16 cellular contexts compared by ENCODE assay signal in the genomic region with DNA sequence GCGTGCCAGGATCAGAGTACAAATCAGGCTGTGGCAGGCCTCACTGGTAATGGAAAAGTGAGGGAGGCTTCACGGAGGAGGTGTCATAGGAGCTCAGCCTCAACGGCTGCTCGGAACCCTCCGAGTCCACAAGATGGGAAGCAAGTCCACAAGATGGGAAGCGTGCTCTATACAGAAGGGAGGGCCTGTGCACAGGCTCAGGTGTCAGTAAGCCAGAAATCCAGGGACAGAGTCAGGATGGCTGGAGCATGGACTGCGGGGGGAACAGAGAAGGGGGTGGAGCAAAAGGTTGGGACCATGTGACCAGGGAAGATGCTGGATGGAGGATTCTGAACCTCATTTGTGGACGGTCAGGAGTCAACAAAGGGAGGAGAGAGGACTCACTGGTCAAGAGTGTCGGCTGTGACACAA. TPM values are rescaled to one million over a fixed set of nuclear protein-coding genes. Genes with fewer than 3 reads are reported as not detected.
A peak's percentile ranks its signal among the peaks of the same experiment; 100 is the strongest.
DNase-seq lines count a peak whose midpoint lies in the region; ATAC-seq and TF ChIP-seq lines count a peak whose summit lies in the region.
"Had no signal": no experiment of that assay in that cellular context is flagged by ENCODE, and none has a peak within 500 bp of the region (broad histone marks: within the 10 kb centered on the region; RNA-seq: fewer than 3 reads in every experiment).

No MANE protein-coding gene starts in this region.

- no peak for DNase-seq in activated T-cell treated with anti-CD3 and anti-CD28 coated beads, Interleukin-2, amount 50 U/mL, for 24 hours
- no peak for DNase-seq in activated T-cell treated with anti-CD3 and anti-CD28 coated beads for 4 hours
- no peak for DNase-seq in central memory CD8-positive, alpha-beta T cell (ENCODE audit: low spot score in 2 of 2)
- no peak for DNase-seq in type B pancreatic cell (ENCODE audit: extremely low spot score, unreplicated experiment)
- no peak for DNase-seq in Peyer's patch
- DNase-seq: activated naive CD4-positive, alpha-beta T cell treated with anti-CD3 and anti-CD28 coated beads, Interleukin-2, amount 50 U/mL, for 16 hours; brain microvascular endothelial cell; GOT3; left ventricle myocardium superior; naive B cell; NCI-H1048; NCI-H446; stimulated activated CD4-positive, alpha-beta T cell treated with anti-CD3 and anti-CD28 coated beads, Interleukin-15, amount 100 ng/mL, for 24 hours had no signal

- H3K27ac Mint-ChIP-seq in activated T-cell treated with anti-CD3 and anti-CD28 coated beads, Interleukin-2, amount 50 U/mL, for 24 hours, result peak overlapping the region; percentile 50
- H3K27ac Mint-ChIP-seq in central memory CD8-positive, alpha-beta T cell (ENCODE audit: low read depth), result peak overlapping the region; percentile 37
- H3K27ac Mint-ChIP-seq in type B pancreatic cell, result no peak overlapping the region

- no peak overlapping the region for H3K27ac ChIP-seq in Peyer's patch
- H3K27ac ChIP-seq: brain microvascular endothelial cell had no signal

- H3K9me3 Mint-ChIP-seq in activated T-cell treated with anti-CD3 and anti-CD28 coated beads, Interleukin-2, amount 50 U/mL, for 24 hours, result no peaks in the 10 kb centered on the region
- H3K9me3 Mint-ChIP-seq in central memory CD8-positive, alpha-beta T cell, result no peaks in the 10 kb centered on the region
- no peaks in the 10 kb centered on the region for H3K9me3 Mint-ChIP-seq in type B pancreatic cell
- H3K9me3 Mint-ChIP-seq: naive B cell had no signal

- H3K27me3 Mint-ChIP-seq in activated T-cell treated with anti-CD3 and anti-CD28 coated beads, Interleukin-2, amount 50 U/mL, for 24 hours, result no peaks in the 10 kb centered on the region
- H3K27me3 Mint-ChIP-seq in central memory CD8-positive, alpha-beta T cell, result no peaks in the 10 kb centered on the region
- no peaks in the 10 kb centered on the region for H3K27me3 Mint-ChIP-seq in type B pancreatic cell
- H3K27me3 Mint-ChIP-seq: naive B cell had no signal

- TF ChIP-seq CTCF in type B pancreatic cell (conservative IDR thresholded peaks at IDR 0.05) (no peak), Peyer's patch (IDR thresholded peaks at IDR 0.05) (no peak)

- H3K27me3 ChIP-seq in Peyer's patch, result no peaks in the 10 kb centered on the region
- H3K27me3 ChIP-seq: brain microvascular endothelial cell had no signal

- peaks cover 66% of the 10 kb centered on the region for H3K36me3 Mint-ChIP-seq in activated T-cell treated with anti-CD3 and anti-CD28 coated beads, Interleukin-2, amount 50 U/mL, for 24 hours (ENCODE audit: low read depth)
- peaks cover 9% of the 10 kb centered on the region for H3K36me3 Mint-ChIP-seq in central memory CD8-positive, alpha-beta T cell (ENCODE audit: insufficient read depth)
- H3K36me3 Mint-ChIP-seq in type B pancreatic cell, result peaks cover 4% of the 10 kb centered on the region
- H3K36me3 Mint-ChIP-seq: naive B cell had no signal

- no peak for ATAC-seq in central memory CD8-positive, alpha-beta T cell (replicated peaks; ENCODE audit: extremely low read depth, poor library complexity, severe bottlenecking)
- ATAC-seq in GM21529 (IDR thresholded peaks at IDR 0.05; ENCODE audit: unreplicated experiment), result no peak
- ATAC-seq: activated CD4-positive, CD25-positive, alpha-beta regulatory T cell treated with anti-CD3 and anti-CD28 coated beads, Interleukin-2, amount 50 U/mL, for 24 hours; left ventricle myocardium superior had no signal

- H3K4me3 ChIP-seq in Peyer's patch, result no peak overlapping the region

- H3K4me3 Mint-ChIP-seq in activated T-cell treated with anti-CD3 and anti-CD28 coated beads, Interleukin-2, amount 50 U/mL, for 24 hours, result no peak overlapping the region
- no peak overlapping the region for H3K4me3 Mint-ChIP-seq in central memory CD8-positive, alpha-beta T cell
- peak overlapping the region; percentile 51 for H3K4me3 Mint-ChIP-seq in type B pancreatic cell

- H3K4me1 ChIP-seq in Peyer's patch, result peaks cover 0 to 8% (median 3%) of the 10 kb centered on the region in 4 donors

- H3K4me1 Mint-ChIP-seq in activated T-cell treated with anti-CD3 and anti-CD28 coated beads, Interleukin-2, amount 50 U/mL, for 24 hours (ENCODE audit: low read depth), result peaks cover 24% of the 10 kb centered on the region
- H3K4me1 Mint-ChIP-seq in central memory CD8-positive, alpha-beta T cell, result peaks cover 24% of the 10 kb centered on the region
- H3K4me1 Mint-ChIP-seq in type B pancreatic cell (ENCODE audit: unreplicated experiment), result peaks cover 19% of the 10 kb centered on the region

- TF ChIP-seq POLR2A in Peyer's patch (IDR thresholded peaks at IDR 0.05), result no peak

- H3K36me3 ChIP-seq in Peyer's patch, result peaks cover 0 to 19% (median 0%) of the 10 kb centered on the region in 3 donors

- H3K9me3 ChIP-seq in Peyer's patch, result no peaks in the 10 kb centered on the region

RNA-seq across cellular contexts. Expression of gene DPP3, which starts 3.4 kb away (rescaled TPM):
- 42.7 and 44.0 TPM in 2 replicates for total RNA-seq in type B pancreatic cell (ENCODE audit: low replicate concordance)
- 10 to 100 TPM; 58.3 to 66.8 (median 63.2) TPM for total RNA-seq in Peyer's patch

RNA-seq across cellular contexts. Expression of gene PELI3, which starts 10.1 kb away (rescaled TPM):
- total RNA-seq in type B pancreatic cell (ENCODE audit: low replicate concordance), result 17.9 and 25.0 TPM in 2 replicates
- total RNA-seq in Peyer's patch, result 10 to 100 TPM in 2 of 4 donors, 1 to 10 TPM in 2; 5.6 to 11.6 (median 10.0) TPM

RNA-seq across cellular contexts. Expression of gene BBS1, which starts 33.6 kb away (rescaled TPM):
- total RNA-seq in type B pancreatic cell (ENCODE audit: low replicate concordance), result 43.1 and 71.8 TPM in 2 replicates
- total RNA-seq in Peyer's patch, result 100 to 1,000 TPM in 1 of 4 donors, 10 to 100 TPM in 3; 25.6 to 167 (median 73.4) TPM

RNA-seq across cellular contexts. Expression of gene MRPL11, which starts 38.2 kb away (rescaled TPM):
- 53.0 and 69.8 TPM in 2 replicates for total RNA-seq in type B pancreatic cell (ENCODE audit: low replicate concordance)
- 10 to 100 TPM; 24.7 to 34.9 (median 28.9) TPM for total RNA-seq in Peyer's patch

RNA-seq across cellular contexts. Expression of gene NPAS4, which starts 56.0 kb away (rescaled TPM):
- total RNA-seq in type B pancreatic cell (ENCODE audit: low replicate concordance) (0.14 and 0.77 TPM in 2 replicates), Peyer's patch (not detected)
- total RNA-seq: left ventricle myocardium superior, subcutaneous adipose tissue had no signal
